In the genomic region with DNA sequence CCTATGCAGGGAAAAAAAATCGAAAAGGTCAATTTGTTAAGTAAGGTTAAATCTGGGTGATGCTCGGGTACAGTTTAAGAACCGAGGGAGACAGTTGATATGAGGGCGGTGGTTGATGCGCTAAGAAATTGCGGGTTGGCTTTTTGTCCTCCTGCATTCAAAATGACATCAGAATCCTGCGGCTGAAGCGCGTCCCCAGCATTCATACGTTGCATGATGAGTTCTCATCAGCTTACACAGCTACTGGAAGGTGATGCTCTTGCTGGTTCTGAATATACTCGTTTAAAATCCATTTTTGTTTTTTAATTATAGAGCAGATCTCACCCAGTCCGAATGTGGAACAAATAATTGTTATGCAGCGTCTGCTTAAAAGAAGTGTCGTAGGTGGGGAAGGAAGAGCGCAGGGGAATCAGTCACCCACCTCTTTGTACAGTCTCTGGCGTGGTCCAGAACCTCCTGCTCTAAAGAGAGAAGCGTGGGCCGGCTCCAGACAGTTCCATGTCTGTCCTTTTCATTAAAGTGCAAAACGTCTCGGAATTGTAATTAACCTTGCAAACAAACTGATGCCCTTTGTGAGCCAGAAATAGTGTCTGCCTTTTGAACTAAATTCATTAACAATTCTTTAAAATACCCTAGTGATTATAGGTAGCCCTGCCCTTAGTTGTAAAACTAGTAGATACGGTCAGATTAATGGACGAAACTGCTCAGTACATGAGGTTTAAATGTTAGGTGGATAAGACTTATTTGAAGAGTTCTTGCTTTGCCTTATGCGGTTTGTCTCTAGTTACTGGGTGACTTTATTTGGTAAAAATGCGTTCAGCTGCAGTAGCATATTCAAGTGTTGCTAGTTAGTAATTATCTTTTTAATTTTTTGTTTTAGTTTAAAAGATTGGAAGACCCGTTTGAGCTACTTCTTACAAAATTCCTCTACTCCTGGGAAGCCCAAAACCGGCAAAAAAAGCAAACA, we compare ENCODE assay signal across 8 cellular contexts. TPM values are rescaled to one million over a fixed set of nuclear protein-coding genes. Genes with fewer than 3 reads are reported as not detected.
A peak's percentile ranks its signal among the peaks of the same experiment; 100 is the strongest.
DNase-seq lines count a peak whose midpoint lies in the region; ATAC-seq lines count a peak whose summit lies in the region.

No MANE protein-coding gene starts in this region.

- H3K27me3 Mint-ChIP-seq in activated CD4-positive, alpha-beta T cell treated with anti-CD3 and anti-CD28 coated beads, Interleukin-2, amount 10 ng/mL, durations not matched to agents 24 days and 14 days, result peaks cover 5% of the 10 kb centered on the region
- no peaks in the 10 kb centered on the region for H3K27me3 Mint-ChIP-seq in stimulated activated naive B cell treated with anti-CD40 and anti-IgM and Interleukin-4, amounts not matched to agents 10 μg/mL and 1 μg/mL and 100 μg/mL, for 72 hours

- ATAC-seq in stimulated activated naive B cell treated with anti-CD40 and anti-IgM and Interleukin-4, amounts not matched to agents 10 μg/mL and 1 μg/mL and 100 μg/mL, for 72 hours (replicated peaks), result peak; percentile 1 to 32
- no peak for ATAC-seq in HG03135 (IDR thresholded peaks at IDR 0.05; ENCODE audit: unreplicated experiment)

- 12 to 18% methylated on average over 16 to 20 of the region's 26 CpGs for WGBS in mesodermal cell (ENCODE audit: insufficient coverage in 2 of 2), 2 experiments

- peak overlapping the region; percentile 95 for H3K4me3 Mint-ChIP-seq in activated CD4-positive, alpha-beta T cell treated with anti-CD3 and anti-CD28 coated beads, Interleukin-2, amount 10 ng/mL, durations not matched to agents 24 days and 14 days
- H3K4me3 Mint-ChIP-seq in stimulated activated naive B cell treated with anti-CD40 and anti-IgM and Interleukin-4, amounts not matched to agents 10 μg/mL and 1 μg/mL and 100 μg/mL, for 72 hours, result peak overlapping the region; percentile 96 to 98

- H3K4me1 Mint-ChIP-seq in activated CD4-positive, alpha-beta T cell treated with anti-CD3 and anti-CD28 coated beads, Interleukin-2, amount 10 ng/mL, durations not matched to agents 24 days and 14 days, result peaks cover 35% of the 10 kb centered on the region
- peaks cover 26 to 44% of the 10 kb centered on the region in 2 donors for H3K4me1 Mint-ChIP-seq in stimulated activated naive B cell treated with anti-CD40 and anti-IgM and Interleukin-4, amounts not matched to agents 10 μg/mL and 1 μg/mL and 100 μg/mL, for 72 hours

- H3K9me3 ChIP-seq in mesodermal cell (ENCODE audit: control insufficient read depth, low read length), result no peaks in the 10 kb centered on the region

- intact Hi-C loops in activated CD4-positive, alpha-beta T cell treated with anti-CD3 and anti-CD28 coated beads, Interleukin-2, amount 10 ng/mL, durations not matched to agents 24 days and 14 days (cut with micrococcal nuclease), result loop anchor here (1.0 to 10.0 kb wide), 7 partner anchors 127 to 1485 kb away; partner anchors contain the start of gene GLRX2

- H3K36me3 Mint-ChIP-seq in activated CD4-positive, alpha-beta T cell treated with anti-CD3 and anti-CD28 coated beads, Interleukin-2, amount 10 ng/mL, durations not matched to agents 24 days and 14 days (ENCODE audit: low read depth), result peaks cover 16% of the 10 kb centered on the region
- H3K36me3 Mint-ChIP-seq in stimulated activated naive B cell treated with anti-CD40 and anti-IgM and Interleukin-4, amounts not matched to agents 10 μg/mL and 1 μg/mL and 100 μg/mL, for 72 hours, result peaks cover 24 to 35% of the 10 kb centered on the region in 2 donors

- H3K27ac ChIP-seq in mesodermal cell (ENCODE audit: low read depth, low read length, severe bottlenecking), result peak overlapping the region; percentile 82

- H3K36me3 ChIP-seq in mesodermal cell (ENCODE audit: control insufficient read depth, insufficient read depth, low read length), result peaks cover 5% of the 10 kb centered on the region

- H3K4me1 ChIP-seq in mesodermal cell (ENCODE audit: control insufficient read depth, insufficient read depth, low read length, poor library complexity, severe bottlenecking), result peaks cover 15% of the 10 kb centered on the region

- H3K27ac Mint-ChIP-seq in activated CD4-positive, alpha-beta T cell treated with anti-CD3 and anti-CD28 coated beads, Interleukin-2, amount 10 ng/mL, durations not matched to agents 24 days and 14 days, result peak overlapping the region; percentile 96
- peak overlapping the region; percentile 97 for H3K27ac Mint-ChIP-seq in stimulated activated naive B cell treated with anti-CD40 and anti-IgM and Interleukin-4, amounts not matched to agents 10 μg/mL and 1 μg/mL and 100 μg/mL, for 72 hours

- no peaks in the 10 kb centered on the region for H3K9me3 Mint-ChIP-seq in activated CD4-positive, alpha-beta T cell treated with anti-CD3 and anti-CD28 coated beads, Interleukin-2, amount 10 ng/mL, durations not matched to agents 24 days and 14 days
- H3K9me3 Mint-ChIP-seq in stimulated activated naive B cell treated with anti-CD40 and anti-IgM and Interleukin-4, amounts not matched to agents 10 μg/mL and 1 μg/mL and 100 μg/mL, for 72 hours, result no peaks in the 10 kb centered on the region

- DNase-seq in SHP77 (lab: John Stamatoyannopoulos, UW) (peak; percentile 46 to 52), SHP77 treated with DMSO at 0.1 percent for 48 hours (lab: John Stamatoyannopoulos, UW) (no peak), NCI-H2107 (lab: John Stamatoyannopoulos, UW) (peak; percentile 46)
- DNase-seq in activated CD4-positive, alpha-beta T cell treated with anti-CD3 and anti-CD28 coated beads, Interleukin-2, amount 10 ng/mL, durations not matched to agents 24 days and 14 days, result peak; percentile 88
- DNase-seq in effector CD8-positive, alpha-beta T cell (lab: John Stamatoyannopoulos, UW), result peak; percentile 30
- no peak for DNase-seq in stimulated activated naive B cell treated with anti-CD40 and anti-IgM and Interleukin-4, amounts not matched to agents 10 μg/mL and 1 μg/mL and 100 μg/mL, for 72 hours

- H3K4me3 ChIP-seq in mesodermal cell (ENCODE audit: extremely low read depth, insufficient read depth, low read length, poor library complexity, severe bottlenecking), result peak overlapping the region; percentile 86

RNA-seq across cellular contexts. Expression of gene RGS2, which starts 0.7 kb away (rescaled TPM):
- total RNA-seq in activated CD4-positive, alpha-beta T cell treated with anti-CD3 and anti-CD28 coated beads, Interleukin-2, amount 10 ng/mL, durations not matched to agents 24 days and 14 days, result 5.2 and 6.7 TPM in 2 replicates
- 54.4 TPM for polyA plus RNA-seq in mesodermal cell (2013, experiment 1 of 2)
- polyA plus RNA-seq in mesodermal cell (2013, experiment 2 of 2), result 63.5 TPM

Comparison
In these comparisons a context has a peak if more than half of its experiments do, and no peak if none do; other contexts are left out.
1. DNase-seq: peak in SHP77 (2 of 2), NCI-H2107 (single experiment), activated CD4-positive, alpha-beta T cell treated with anti-CD3 and anti-CD28 coated beads, Interleukin-2, amount 10 ng/mL, durations not matched to agents 24 days and 14 days (single experiment) and effector CD8-positive, alpha-beta T cell (single experiment); none in SHP77 treated with DMSO at 0.1 percent for 48 hours (single experiment) and stimulated activated naive B cell treated with anti-CD40 and anti-IgM and Interleukin-4, amounts not matched to agents 10 μg/mL and 1 μg/mL and 100 μg/mL, for 72 hours (single experiment).